8 cellular contexts compared by ENCODE assay signal in the genomic region with DNA sequence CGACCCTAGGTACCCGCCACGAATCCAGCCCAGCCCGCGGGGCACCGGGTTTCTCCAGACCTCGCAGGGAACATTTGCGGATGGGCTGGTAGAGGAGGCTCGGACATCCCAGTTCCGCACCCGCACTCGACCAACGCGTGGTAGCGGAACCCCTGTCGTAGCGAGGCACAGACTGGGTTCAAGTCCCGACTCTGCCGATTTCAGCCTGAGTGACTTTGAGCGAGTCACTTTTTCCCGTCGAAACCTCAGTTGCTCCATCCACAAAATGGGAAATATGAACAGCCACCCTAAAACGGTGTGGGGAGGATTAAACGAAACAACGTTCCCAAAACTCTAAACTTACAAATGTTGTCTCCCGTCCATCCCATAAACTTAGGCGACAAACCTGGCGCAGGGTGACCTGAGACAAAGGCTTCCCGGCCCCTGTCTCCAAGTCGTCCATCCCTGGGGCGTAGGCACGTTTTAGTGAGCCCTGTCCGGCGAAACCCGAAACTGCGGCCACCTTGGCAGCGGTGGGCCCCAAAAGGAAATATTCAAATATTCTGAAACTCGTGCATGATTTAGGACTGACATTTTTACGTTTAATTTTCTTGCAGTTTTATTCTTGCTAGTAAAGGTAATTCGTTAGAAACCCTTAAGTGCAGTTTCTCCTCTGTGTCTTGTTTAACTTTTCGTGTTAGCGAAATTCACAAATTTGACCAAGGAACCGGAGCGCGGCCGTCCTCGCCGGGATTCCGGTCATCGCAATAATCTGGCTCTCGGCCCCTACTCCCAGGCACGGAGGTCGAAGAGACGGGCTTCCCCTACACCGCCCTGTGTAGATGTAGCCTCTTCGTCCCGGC. TPM values are rescaled to one million over a fixed set of nuclear protein-coding genes. Genes with fewer than 3 reads are reported as not detected.
A peak's percentile ranks its signal among the peaks of the same experiment; 100 is the strongest.
DNase-seq lines count a peak whose midpoint lies in the region; ATAC-seq and TF ChIP-seq lines count a peak whose summit lies in the region.

No MANE protein-coding gene starts in this region.

- no peak for ATAC-seq in GM23338
- no peak for ATAC-seq in HG02884 (IDR thresholded peaks at IDR 0.05; ENCODE audit: unreplicated experiment)

- TF ChIP-seq CTCF in GM23338 (conservative IDR thresholded peaks at IDR 0.05; ENCODE audit: low read depth in 2 of 2), result no peak
- no peak for TF ChIP-seq CTCF in fibroblast of pulmonary artery (IDR thresholded peaks at IDR 0.05; ENCODE audit: low read length, missing control alignments)
- no peak for TF ChIP-seq CTCF in parathyroid adenoma (IDR thresholded peaks at IDR 0.05)

- H3K27ac Mint-ChIP-seq in GM23338, result no peak overlapping the region

- H3K27me3 Mint-ChIP-seq in GM23338 (ENCODE audit: insufficient read depth, low read depth, poor library complexity), result peaks cover 88% of the 10 kb centered on the region

- H3K9me3 ChIP-seq in parathyroid adenoma (ENCODE audit: control insufficient read depth, low read length), result no peaks in the 10 kb centered on the region

- peaks cover 13% of the 10 kb centered on the region for H3K4me1 ChIP-seq in ACC112 (ENCODE audit: control insufficient read depth, insufficient read depth, low read length, unreplicated experiment)
- peaks cover 37% of the 10 kb centered on the region for H3K4me1 ChIP-seq in GM23338 (ENCODE audit: insufficient read depth)
- peaks cover 23% of the 10 kb centered on the region for H3K4me1 ChIP-seq in parathyroid adenoma

- peaks cover 22% of the 10 kb centered on the region for H4K20me1 ChIP-seq in GM23338 (replicated peaks; ENCODE audit: insufficient read depth)

- H3K9ac ChIP-seq in parathyroid adenoma, result no peak overlapping the region

- H3K4me2 ChIP-seq in GM23338 (peak overlapping the region; percentile 79), parathyroid adenoma (ENCODE audit: low read length) (peak overlapping the region; percentile 94)

- H3F3A ChIP-seq in GM23338 (replicated peaks; ENCODE audit: low read depth), result peaks cover 45% of the 10 kb centered on the region

- H3K79me2 ChIP-seq in ACC112 (ENCODE audit: control insufficient read depth, insufficient read depth, low read length, unreplicated experiment), result peaks cover 29% of the 10 kb centered on the region
- H3K79me2 ChIP-seq in GM23338 (replicated peaks; ENCODE audit: insufficient read depth), result no peaks in the 10 kb centered on the region
- H3K79me2 ChIP-seq in parathyroid adenoma, result no peaks in the 10 kb centered on the region

- H3K27me3 ChIP-seq in ACC112 (ENCODE audit: insufficient read depth, low read length) (no peaks in the 10 kb centered on the region), GM23338 (ENCODE audit: insufficient read depth) (peaks cover 91% of the 10 kb centered on the region), parathyroid adenoma (ENCODE audit: control insufficient read depth, insufficient read depth, low read length) (no peaks in the 10 kb centered on the region)

- peak overlapping the region; percentile 80 for H3K4me3 Mint-ChIP-seq in GM23338

- H3K4me1 Mint-ChIP-seq in GM23338, result peaks cover 51% of the 10 kb centered on the region

- H3K9me3 Mint-ChIP-seq in GM23338, result peaks cover 5% of the 10 kb centered on the region; the same call in 2 of the 3 replicates

- peaks cover 6% of the 10 kb centered on the region; the same call in 2 of the 3 replicates for H3K36me3 Mint-ChIP-seq in GM23338 (ENCODE audit: low read depth)

- H3K27ac ChIP-seq in ACC112 (ENCODE audit: low read depth, low read length), result peak overlapping the region; percentile 81
- no peak overlapping the region for H3K27ac ChIP-seq in GM23338 (ENCODE audit: low read depth)
- H3K27ac ChIP-seq in parathyroid adenoma, result peak overlapping the region; percentile 95

- H2AFZ ChIP-seq in ACC112 (ENCODE audit: low read length, unreplicated experiment) (peak overlapping the region; percentile 44), GM23338 (no peak overlapping the region), parathyroid adenoma (peak overlapping the region; percentile 89)

- H3K4me3 ChIP-seq in ACC112 (ENCODE audit: low read depth, low read length) (peak overlapping the region; percentile 82), GM23338 (peak overlapping the region; percentile 67), fibroblast of pulmonary artery (replicated peaks; ENCODE audit: low read depth, low read length) (peak overlapping the region; percentile 77), parathyroid adenoma (ENCODE audit: low read depth, low read length) (peak overlapping the region; percentile 84)

- H3K9me2 ChIP-seq in GM23338 (ENCODE audit: insufficient read depth), result no peaks in the 10 kb centered on the region

- peak; percentile 40 for DNase-seq in GM23338 (ENCODE audit: low spot score)
- peak; percentile 45 to 54 for DNase-seq in activated CD4-positive, alpha-beta T cell treated with anti-CD3 and anti-CD28 coated beads, Interleukin-2, amount 50 U/mL, for 48 hours
- no peak for DNase-seq in fibroblast of pulmonary artery (ENCODE audit: low read depth)
- no peak for DNase-seq in NCI-H1105 treated with DMSO at 0.1 percent for 48 hours (lab: John Stamatoyannopoulos, UW)
- no peak for DNase-seq in NCI-H128 (lab: John Stamatoyannopoulos, UW; ENCODE audit: unreplicated experiment)

- H3K36me3 ChIP-seq in ACC112 (ENCODE audit: insufficient read depth, low read length) (no peaks in the 10 kb centered on the region), GM23338 (ENCODE audit: insufficient read depth) (no peaks in the 10 kb centered on the region), parathyroid adenoma (ENCODE audit: control insufficient read depth, insufficient read depth, low read length) (no peaks in the 10 kb centered on the region)

TF ChIP-seq in GM23338, 12 proteins besides CTCF, POLR2A, EP300 and RAD21:
- TF ChIP-seq EZH2 (IDR thresholded peaks at IDR 0.05; ENCODE audit: low read depth, unreplicated experiment) (peak; percentile 68), STAT1 (IDR thresholded peaks at IDR 0.05; ENCODE audit: unreplicated experiment) (no peak)

RNA-seq across cellular contexts. Expression of a gene that starts 2.0 kb away (rescaled TPM):
- 2.8 and 3.3 TPM in 2 replicates for total RNA-seq in GM23338 (2014; rRNA removed; shearing (Covaris generic))
- polyA plus RNA-seq in GM23338 (2016; fragmentation: Nextera tagmentation; extraction: Ambion mirVana), result 1.8 and 2.6 TPM in 2 replicates

RNA-seq across cellular contexts. Expression of a gene that starts 27.0 kb away (rescaled TPM):
- 0.94 and 3.4 TPM in 2 replicates for total RNA-seq in GM23338 (2014; rRNA removed; shearing (Covaris generic))
- 8.9 and 9.9 TPM in 2 replicates for polyA plus RNA-seq in GM23338 (2016; fragmentation: Nextera tagmentation; extraction: Ambion mirVana)

RNA-seq across cellular contexts. Expression of a gene that starts 28.4 kb away (rescaled TPM):
- total RNA-seq in GM23338 (2014; rRNA removed; shearing (Covaris generic)), result 1.7 and 2.4 TPM in 2 replicates
- 0.42 and 0.82 TPM in 2 replicates for polyA plus RNA-seq in GM23338 (2016; fragmentation: Nextera tagmentation; extraction: Ambion mirVana)

RNA-seq across cellular contexts. Expression of a gene that starts 45.0 kb away (rescaled TPM):
- total RNA-seq in GM23338 (2014; rRNA removed; shearing (Covaris generic)), result 21.1 and 23.4 TPM in 2 replicates
- 51.9 and 60.9 TPM in 2 replicates for polyA plus RNA-seq in GM23338 (2016; fragmentation: Nextera tagmentation; extraction: Ambion mirVana)

RNA-seq across cellular contexts. Expression of a gene that starts 49.4 kb away (rescaled TPM):
- 250 and 270 TPM in 2 replicates for total RNA-seq in GM23338 (2014; rRNA removed; shearing (Covaris generic))
- 523 and 558 TPM in 2 replicates for polyA plus RNA-seq in GM23338 (2016; fragmentation: Nextera tagmentation; extraction: Ambion mirVana)

Comparison
In these comparisons a context has a peak if more than half of its experiments do, and no peak if none do; other contexts are left out.
1. DNase-seq: peak in GM23338 (single experiment) and activated CD4-positive, alpha-beta T cell treated with anti-CD3 and anti-CD28 coated beads, Interleukin-2, amount 50 U/mL, for 48 hours (2 of 2); none in fibroblast of pulmonary artery (single experiment), NCI-H1105 treated with DMSO at 0.1 percent for 48 hours (single experiment) and NCI-H128 (single experiment).
2. Peak in every context shown above with its lines, with median percentiles within 50 percentile points of each other: H3K4me3 ChIP-seq.